16 cellular contexts compared by ENCODE assay signal in genomic region chr13:59320021-59320420, GRCh38.
"Had no signal": no experiment of that assay in that cellular context is flagged by ENCODE, and none has a peak within 500 bp of the region (broad histone marks: within the 10 kb centered on the region; RNA-seq: fewer than 3 reads in every experiment).

No MANE protein-coding gene starts in this region.

- H3K9me3 ChIP-seq: esophagus muscularis mucosa, gastrocnemius medialis, prostate gland, sigmoid colon, suprapubic skin, thyroid gland had no signal

- H3K27me3 ChIP-seq: esophagus muscularis mucosa, gastrocnemius medialis, sigmoid colon, suprapubic skin, thyroid gland had no signal

- H3K36me3 ChIP-seq: esophagus muscularis mucosa, gastrocnemius medialis, prostate gland, sigmoid colon, suprapubic skin, thyroid gland had no signal

- H3K27ac ChIP-seq: coronary artery, epithelial cell of prostate, esophagus muscularis mucosa, gastrocnemius medialis, parathyroid adenoma, prostate gland, sigmoid colon, skin epidermis, suprapubic skin, thyroid gland had no signal

- H3K4me1 ChIP-seq: esophagus muscularis mucosa, gastrocnemius medialis, parathyroid adenoma, prostate gland, sigmoid colon, suprapubic skin, thyroid gland had no signal

- DNase-seq: central memory CD4-positive, alpha-beta T cell; effector CD8-positive, alpha-beta T cell; gastrocnemius medialis; immature natural killer cell; sigmoid colon; stimulated activated CD4-positive, alpha-beta T cell treated with anti-CD3 and anti-CD28 coated beads, Interleukin-12 subunit alpha, Interleukin-12 subunit beta, amount 100 ng/mL, for 4 hours; stimulated activated naive CD4-positive, alpha-beta T cell; thyroid gland had no signal

- H3K4me3 ChIP-seq: coronary artery, esophagus muscularis mucosa, gastrocnemius medialis, prostate gland, sigmoid colon, skin epidermis, suprapubic skin, thyroid gland had no signal

- ATAC-seq: gastrocnemius medialis; natural killer cell treated with Interleukin-12 subunit alpha and Interleukin-12 subunit beta and Interleukin-15 and Interleukin-18, amount 100 ng/mL, for 72 hours had no signal
